1 cellular context compared by ENCODE assay signal in genomic region chr10:120942806-120943413, GRCh38.
TF ChIP-seq lines count a peak whose summit lies in the region.

No MANE protein-coding gene starts in this region.

TF ChIP-seq in SK-N-SH treated with all-trans-retinoic acid at 6 μM for 48 hours, 23 proteins besides CTCF, POLR2A, EP300 and RAD21 (continued from another document):
- TF ChIP-seq POU6F1 (CRISPR knock-in tag; IDR thresholded peaks at IDR 0.05; ENCODE audit: borderline replicate concordance, low read depth), result no peak
- no peak for TF ChIP-seq ESRRG (CRISPR knock-in tag; IDR thresholded peaks at IDR 0.05)
- TF ChIP-seq GLIS3 (CRISPR knock-in tag; IDR thresholded peaks at IDR 0.05), result no peak
- no peak for TF ChIP-seq PATZ1 (CRISPR knock-in tag; IDR thresholded peaks at IDR 0.05; ENCODE audit: borderline replicate concordance)
- no peak for TF ChIP-seq ISL1 (CRISPR knock-in tag; IDR thresholded peaks at IDR 0.05)
